In genomic region chr5:134466241-134467069, GRCh38 we compare ENCODE assay signal across 7 cellular contexts. TPM values are rescaled to one million over a fixed set of nuclear protein-coding genes. Genes with fewer than 3 reads are reported as not detected.
DNase-seq lines count a peak whose midpoint lies in the region; ATAC-seq, FAIRE-seq and TF ChIP-seq lines count a peak whose summit lies in the region.

No MANE protein-coding gene starts in this region.

- no peak for TF ChIP-seq POLR2A in GM12892 (IDR thresholded peaks at IDR 0.05; ENCODE audit: low read depth, low read length)

- peak; percentile 39 for ATAC-seq in HG02981 (IDR thresholded peaks at IDR 0.05; ENCODE audit: unreplicated experiment)

- DNase-seq in GM12892 (ENCODE audit: insufficient read length) (peak; percentile 46), NCI-H226 (peak; percentile 84), cortex of kidney (lab: John Stamatoyannopoulos, UW) (peak; percentile 27), kidney tubule cell (ENCODE audit: low spot score) (peak; percentile 90)
- DNase-seq in activated CD4-positive, alpha-beta T cell treated with anti-CD3 and anti-CD28 coated beads for 48 hours, result peak; percentile 51
- peak; percentile 26 for DNase-seq in stimulated activated CD4-positive, alpha-beta T cell treated with anti-CD3 and anti-CD28 coated beads, Interleukin-1b, Interleukin-23, amount 100 ng/mL, for 48 hours

- FAIRE-seq in GM12892 (lab: Jason Lieb, UNC), result no peak

RNA-seq across cellular contexts. Expression of gene CDKN2AIPNL, which starts 54.8 kb away (rescaled TPM):
- polyA plus RNA-seq in GM12892 (2012; ENCODE audit: missing spikeins), result 26.0 TPM

RNA-seq across cellular contexts. Expression of gene JADE2, which starts 59.0 kb away (rescaled TPM):
- polyA plus RNA-seq in GM12892 (2012; ENCODE audit: missing spikeins), result 18.1 TPM

Comparison
In these comparisons a context has a peak if more than half of its experiments do, and no peak if none do; other contexts are left out.
1. Peak in every context shown above with its lines: DNase-seq and ATAC-seq.
2. DNase-seq: peak in every context shown above with its lines; median percentile 90 in kidney tubule cell; 84 in NCI-H226; 51 in activated CD4-positive, alpha-beta T cell treated with anti-CD3 and anti-CD28 coated beads for 48 hours; 46 in GM12892; 27 in cortex of kidney; 26 in stimulated activated CD4-positive, alpha-beta T cell treated with anti-CD3 and anti-CD28 coated beads, Interleukin-1b, Interleukin-23, amount 100 ng/mL, for 48 hours.